27 cellular contexts compared by ENCODE assay signal in the genomic region with DNA sequence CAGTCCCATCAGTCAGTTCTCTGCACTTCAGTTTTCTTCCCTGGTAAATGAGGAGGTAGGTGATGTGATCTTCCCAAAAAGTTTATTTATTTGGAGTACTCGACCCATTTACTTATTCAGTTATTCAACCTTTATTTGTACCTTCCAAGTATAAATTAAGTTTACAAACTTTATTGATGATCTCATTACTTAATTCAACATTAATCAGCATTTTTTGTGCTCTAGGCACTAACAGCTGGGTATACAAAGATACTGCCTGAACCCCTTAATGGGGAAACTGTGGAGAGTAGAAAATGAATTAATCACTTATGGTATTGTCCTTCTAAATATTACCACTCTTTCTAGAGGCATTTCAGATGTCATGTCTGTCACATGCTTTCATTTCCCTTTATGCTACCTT.
"Had no signal": no experiment of that assay in that cellular context is flagged by ENCODE, and none has a peak within 500 bp of the region (broad histone marks: within the 10 kb centered on the region; RNA-seq: fewer than 3 reads in every experiment).

No MANE protein-coding gene starts in this region.

- H3K4me1 Mint-ChIP-seq: naive thymus-derived CD4-positive, alpha-beta T cell had no signal

- H3K9me3 Mint-ChIP-seq: effector memory CD8-positive, alpha-beta T cell; endodermal cell had no signal

- H3K27me3 ChIP-seq: colonic mucosa, esophagus squamous epithelium, gastrocnemius medialis, heart right ventricle, left lung had no signal

- ATAC-seq: effector memory CD8-positive, alpha-beta T cell; esophagus mucosa; gastrocnemius medialis; heart right ventricle; left lung; left ventricle myocardium superior; lower lobe of right lung; naive thymus-derived CD4-positive, alpha-beta T cell had no signal

- H3K4me1 ChIP-seq: colonic mucosa, esophagus squamous epithelium, left lung, lower lobe of right lung had no signal

- DNase-seq: colonic mucosa; cortex of kidney; effector CD8-positive, alpha-beta T cell; effector memory CD8-positive, alpha-beta T cell; endodermal cell; erythroblast; esophagus squamous epithelium; foreskin fibroblast; foreskin melanocyte; gastrocnemius medialis; glutamatergic neuron; head of caudate nucleus; heart right ventricle; hippocampal formation; left cardiac atrium; left lung; left ventricle myocardium superior; lower lobe of right lung; mesenchymal stem cell; midbrain; naive thymus-derived CD4-positive, alpha-beta T cell had no signal

- H3K4me3 ChIP-seq: colonic mucosa, esophagus squamous epithelium, gastrocnemius medialis, heart right ventricle, left lung, lower lobe of right lung had no signal

- H3K27ac ChIP-seq: colonic mucosa, epithelial cell of prostate, esophagus squamous epithelium, gastrocnemius medialis, heart right ventricle, left lung, lower lobe of right lung had no signal

- H3K27ac Mint-ChIP-seq: dendritic cell treated with granulocyte-macrophage colony-stimulating factor and Interleukin-4, amounts not matched to agents 40 ng/mL and 50 ng/mL, for 4 days; effector memory CD8-positive, alpha-beta T cell; endodermal cell; naive thymus-derived CD4-positive, alpha-beta T cell had no signal

- H3K9me3 ChIP-seq: colonic mucosa, esophagus squamous epithelium, gastrocnemius medialis, lower lobe of right lung had no signal

- H3K36me3 ChIP-seq: colonic mucosa, esophagus squamous epithelium, gastrocnemius medialis, heart right ventricle, left lung, lower lobe of right lung had no signal

- FAIRE-seq: endometrium, islet of Langerhans, keratinocyte had no signal

- H3K27me3 Mint-ChIP-seq: dendritic cell treated with granulocyte-macrophage colony-stimulating factor and Interleukin-4, amounts not matched to agents 40 ng/mL and 50 ng/mL, for 4 days had no signal

- H3K4me3 Mint-ChIP-seq: dendritic cell treated with granulocyte-macrophage colony-stimulating factor and Interleukin-4, amounts not matched to agents 40 ng/mL and 50 ng/mL, for 4 days; effector memory CD8-positive, alpha-beta T cell; endodermal cell; naive thymus-derived CD4-positive, alpha-beta T cell had no signal

- H3K36me3 Mint-ChIP-seq: naive thymus-derived CD4-positive, alpha-beta T cell had no signal
